In the genomic region with DNA sequence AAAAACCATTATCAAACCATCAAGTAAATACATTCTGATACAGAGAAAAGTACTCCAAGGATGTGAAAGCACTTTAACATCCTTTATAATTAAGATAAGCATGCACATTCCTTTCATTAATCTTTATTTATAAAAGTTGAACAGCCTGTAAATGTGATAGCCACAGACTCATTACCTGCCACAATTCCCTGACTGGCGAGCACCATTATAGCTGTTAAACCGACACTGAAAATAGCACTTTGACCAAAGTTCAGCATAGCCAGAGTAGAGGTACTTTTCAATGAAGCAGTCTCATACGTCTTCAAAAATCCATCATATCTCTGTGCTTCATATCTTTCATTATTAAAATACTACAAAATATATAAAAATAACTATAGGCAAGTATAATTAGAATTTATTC, we compare ENCODE assay signal across 27 cellular contexts.
"Had no signal": no experiment of that assay in that cellular context is flagged by ENCODE, and none has a peak within 500 bp of the region (broad histone marks: within the 10 kb centered on the region; RNA-seq: fewer than 3 reads in every experiment).

No MANE protein-coding gene starts in this region.

- H3K36me3 ChIP-seq: colonic mucosa had no signal

- H3K4me3 Mint-ChIP-seq: dendritic cell treated with granulocyte-macrophage colony-stimulating factor and Interleukin-4, amounts not matched to agents 40 ng/mL and 50 ng/mL, for 4 days; effector memory CD8-positive, alpha-beta T cell; endodermal cell had no signal

- H3K9me3 ChIP-seq: colonic mucosa, esophagus muscularis mucosa, esophagus squamous epithelium, gastrocnemius medialis, gastroesophageal sphincter, heart left ventricle, heart right ventricle had no signal

- H3K27ac ChIP-seq: colonic mucosa, coronary artery, dorsolateral prefrontal cortex, epithelial cell of prostate, esophagus muscularis mucosa, esophagus squamous epithelium, foreskin keratinocyte, gastrocnemius medialis, gastroesophageal sphincter, heart left ventricle, heart right ventricle had no signal

- H3K9me3 Mint-ChIP-seq: dendritic cell treated with granulocyte-macrophage colony-stimulating factor and Interleukin-4, amounts not matched to agents 40 ng/mL and 50 ng/mL, for 4 days; effector memory CD8-positive, alpha-beta T cell had no signal

- H3K27ac Mint-ChIP-seq: dendritic cell treated with granulocyte-macrophage colony-stimulating factor and Interleukin-4, amounts not matched to agents 40 ng/mL and 50 ng/mL, for 4 days; endodermal cell had no signal

- FAIRE-seq: endometrium, frontal cortex had no signal

- DNase-seq: colonic mucosa; cortex of kidney; dermis blood vessel endothelial cell; dorsolateral prefrontal cortex; effector CD4-positive, alpha-beta T cell; effector CD8-positive, alpha-beta T cell; effector memory CD4-positive, alpha-beta T cell; effector memory CD8-positive, alpha-beta T cell; endodermal cell; erythroblast; esophagus squamous epithelium; foreskin fibroblast; foreskin keratinocyte; foreskin melanocyte; gastrocnemius medialis; glutamatergic neuron; head of caudate nucleus; heart left ventricle; heart right ventricle had no signal

- H3K27me3 ChIP-seq: colonic mucosa, esophagus muscularis mucosa, esophagus squamous epithelium, foreskin keratinocyte, gastrocnemius medialis, gastroesophageal sphincter, heart left ventricle had no signal

- ATAC-seq: effector memory CD8-positive, alpha-beta T cell; esophagus mucosa; foreskin keratinocyte; gastrocnemius medialis; gastroesophageal sphincter; heart left ventricle; heart right ventricle had no signal

- H3K4me1 ChIP-seq: colonic mucosa, esophagus muscularis mucosa, esophagus squamous epithelium, foreskin keratinocyte, gastrocnemius medialis, gastroesophageal sphincter, heart left ventricle, heart right ventricle had no signal

- H3K27me3 Mint-ChIP-seq: dendritic cell treated with granulocyte-macrophage colony-stimulating factor and Interleukin-4, amounts not matched to agents 40 ng/mL and 50 ng/mL, for 4 days; effector memory CD8-positive, alpha-beta T cell had no signal

- H3K4me3 ChIP-seq: colonic mucosa, coronary artery, dorsolateral prefrontal cortex, esophagus muscularis mucosa, esophagus squamous epithelium, gastrocnemius medialis, gastroesophageal sphincter, heart left ventricle, heart right ventricle had no signal
